In the genomic region with DNA sequence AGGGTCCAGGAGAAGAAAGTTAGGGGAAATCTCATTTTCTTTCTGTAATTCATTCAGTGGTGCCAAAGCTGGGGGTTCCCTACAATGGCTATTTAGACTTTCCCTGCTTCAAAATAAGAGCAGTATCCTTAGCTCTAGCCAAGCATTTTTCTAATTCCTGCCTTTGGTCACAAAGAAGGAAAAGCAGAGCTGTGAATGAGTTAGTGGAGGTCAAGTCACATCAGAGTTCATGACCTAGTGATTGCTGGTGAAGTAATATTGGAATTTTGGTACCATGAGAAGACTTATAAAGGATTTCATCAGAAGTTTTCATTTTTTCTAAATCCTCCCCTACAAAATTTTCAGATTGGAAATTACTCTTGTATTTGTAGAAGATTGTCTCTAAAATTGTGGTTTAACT, we compare ENCODE assay signal across 1 cellular context.
TF ChIP-seq lines count a peak whose summit lies in the region.

No MANE protein-coding gene starts in this region.

TF ChIP-seq in SK-N-SH treated with all-trans-retinoic acid at 6 μM for 48 hours, 23 proteins besides CTCF, POLR2A, EP300 and RAD21 (continued from another document):
- TF ChIP-seq, protein P1, sequence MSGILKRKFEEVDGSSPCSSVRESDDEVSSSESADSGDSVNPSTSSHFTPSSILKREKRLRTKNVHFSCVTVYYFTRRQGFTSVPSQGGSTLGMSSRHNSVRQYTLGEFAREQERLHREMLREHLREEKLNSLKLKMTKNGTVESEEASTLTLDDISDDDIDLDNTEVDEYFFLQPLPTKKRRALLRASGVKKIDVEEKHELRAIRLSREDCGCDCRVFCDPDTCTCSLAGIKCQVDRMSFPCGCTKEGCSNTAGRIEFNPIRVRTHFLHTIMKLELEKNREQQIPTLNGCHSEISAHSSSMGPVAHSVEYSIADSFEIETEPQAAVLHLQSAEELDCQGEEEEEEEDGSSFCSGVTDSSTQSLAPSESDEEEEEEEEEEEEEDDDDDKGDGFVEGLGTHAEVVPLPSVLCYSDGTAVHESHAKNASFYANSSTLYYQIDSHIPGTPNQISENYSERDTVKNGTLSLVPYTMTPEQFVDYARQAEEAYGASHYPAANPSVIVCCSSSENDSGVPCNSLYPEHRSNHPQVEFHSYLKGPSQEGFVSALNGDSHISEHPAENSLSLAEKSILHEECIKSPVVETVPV (CRISPR knock-in tag; IDR thresholded peaks at IDR 0.05): no peak
- TF ChIP-seq BACH2 (CRISPR knock-in tag; IDR thresholded peaks at IDR 0.05; ENCODE audit: borderline replicate concordance): no peak
